ENCODE assay signal across 11 cellular contexts in the genomic region with DNA sequence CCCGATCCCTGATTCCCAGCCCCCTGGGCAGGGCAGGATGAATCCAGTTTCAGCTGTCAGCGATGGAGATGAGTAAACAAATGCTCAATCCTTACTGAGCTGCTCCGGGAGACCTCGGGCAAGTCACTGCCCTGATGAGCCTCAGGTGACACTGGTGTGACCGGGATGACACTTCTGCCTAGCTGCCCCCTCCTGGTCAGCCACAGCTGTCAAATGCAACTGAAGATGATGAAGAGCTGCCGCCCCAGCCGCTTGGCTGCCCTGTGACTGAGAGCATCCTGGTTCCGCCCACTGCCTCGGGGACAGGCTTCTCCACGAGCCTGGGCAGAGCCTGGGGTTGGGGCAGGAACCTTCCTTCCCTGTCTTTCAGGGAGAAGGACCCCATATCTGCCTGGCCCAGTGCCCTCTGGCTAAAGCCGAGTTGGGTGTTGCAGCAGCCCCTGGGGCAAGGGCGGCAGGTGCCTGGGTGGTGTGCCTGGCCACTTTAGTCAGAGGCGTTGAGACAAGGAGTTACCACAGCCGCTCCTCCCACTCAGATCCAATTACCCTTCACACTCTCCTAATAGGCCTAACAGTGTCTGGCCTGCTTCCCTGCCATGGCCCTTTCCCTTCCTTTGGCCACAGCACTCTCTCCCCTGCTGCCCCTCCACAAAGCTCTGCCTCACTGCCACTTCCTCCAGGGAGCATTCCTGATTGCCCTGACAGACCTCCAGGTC. TPM values are rescaled to one million over a fixed set of nuclear protein-coding genes. Genes with fewer than 3 reads are reported as not detected.
DNase-seq lines count a peak whose midpoint lies in the region; ATAC-seq and TF ChIP-seq lines count a peak whose summit lies in the region.
"Had no signal": no experiment of that assay in that cellular context is flagged by ENCODE, and none has a peak within 500 bp of the region (broad histone marks: within the 10 kb centered on the region; RNA-seq: fewer than 3 reads in every experiment).

No MANE protein-coding gene starts in this region.

- peaks cover 2% of the 10 kb centered on the region for H3K27me3 ChIP-seq in NT2/D1 (ENCODE audit: insufficient read depth, insufficient read length)
- H3K27me3 ChIP-seq in CD8-positive, alpha-beta T cell (ENCODE audit: insufficient read depth, low read length) = no peaks in the 10 kb centered on the region

- TF ChIP-seq CTCF in CD8-positive, alpha-beta T cell (IDR thresholded peaks at IDR 0.05) = no peak
- no peak for TF ChIP-seq CTCF in OCI-LY7 (conservative IDR thresholded peaks at IDR 0.05; ENCODE audit: low read length)

- H4K20me1 ChIP-seq in OCI-LY7 (ENCODE audit: insufficient read depth, low read length) = no peaks in the 10 kb centered on the region

- no peaks in the 10 kb centered on the region for H3K9me2 ChIP-seq in OCI-LY7 (ENCODE audit: insufficient read depth, low read length)

- no peaks in the 10 kb centered on the region for H3K9me3 Mint-ChIP-seq in CD8-positive, alpha-beta T cell
- H3K9me3 Mint-ChIP-seq: activated B cell treated with CpG ODN at 0.5 μM for 24 hours had no signal

- H3K27ac ChIP-seq in substantia nigra (ENCODE audit: low read depth, low read length, poor library complexity, severe bottlenecking) (peak overlapping the region; percentile 46), OCI-LY7 (ENCODE audit: low read depth, low read length, poor library complexity, severe bottlenecking) (no peak overlapping the region)
- no peak overlapping the region for H3K27ac ChIP-seq in CD8-positive, alpha-beta T cell (ENCODE audit: low read depth, low read length)

- no peaks in the 10 kb centered on the region for H3K79me2 ChIP-seq in OCI-LY7 (ENCODE audit: insufficient read depth, low read depth, low read length)

- no peaks in the 10 kb centered on the region for H3K36me3 Mint-ChIP-seq in CD8-positive, alpha-beta T cell

- DNase-seq in NCI-H146 treated with DMSO at 0.1 percent for 48 hours (lab: John Stamatoyannopoulos, UW; ENCODE audit: unreplicated experiment) (peak; percentile 2), NCI-H146 (lab: John Stamatoyannopoulos, UW) (no peak), NT2/D1 (ENCODE audit: low read depth, low spot score) (no peak), left ventricle myocardium superior (no peak), substantia nigra (lab: John Stamatoyannopoulos, UW) (no peak), globus pallidus (ENCODE audit: low spot score) (no peak), OCI-LY7 (ENCODE audit: low spot score) (no peak)
- DNase-seq in CD8-positive, alpha-beta T cell = no peak
- DNase-seq: activated B cell treated with CpG ODN at 0.5 μM for 24 hours; NCI-H187 treated with DMSO at 0.1 percent for 48 hours; stimulated activated naive CD4-positive, alpha-beta T cell treated with Interleukin-2 at 50 U/mL for 16 hours had no signal

- H3K4me1 ChIP-seq in NT2/D1 (ENCODE audit: insufficient read depth, insufficient read length) (peaks cover 17% of the 10 kb centered on the region), OCI-LY7 (ENCODE audit: insufficient read depth, low read length, poor library complexity, severe bottlenecking) (peaks cover 19% of the 10 kb centered on the region)
- H3K4me1 ChIP-seq in CD8-positive, alpha-beta T cell (ENCODE audit: insufficient read depth, low read length) = no peaks in the 10 kb centered on the region

- H3K4me1 Mint-ChIP-seq in CD8-positive, alpha-beta T cell (ENCODE audit: low read depth) = no peaks in the 10 kb centered on the region

- POLR2A ChIA-PET in CD8-positive, alpha-beta T cell (lab: Charles Lee) = no interaction called here
- POLR2A ChIA-PET in OCI-LY7 (lab: Charles Lee) = interaction anchor here (0.6 kb wide), 1 partner anchor 35 kb away, joined by 3 read pairs; no protein-coding TSS in a partner anchor

- H3K27me3 Mint-ChIP-seq in CD8-positive, alpha-beta T cell (ENCODE audit: low read depth) = peaks cover 4% of the 10 kb centered on the region
- H3K27me3 Mint-ChIP-seq: activated B cell treated with CpG ODN at 0.5 μM for 24 hours had no signal

- H3K4me3 Mint-ChIP-seq in CD8-positive, alpha-beta T cell = no peak overlapping the region
- H3K4me3 Mint-ChIP-seq: activated B cell treated with CpG ODN at 0.5 μM for 24 hours had no signal

- H3K9me3 ChIP-seq in NT2/D1 (ENCODE audit: insufficient read depth, low read length) = no peaks in the 10 kb centered on the region
- H3K9me3 ChIP-seq in CD8-positive, alpha-beta T cell (ENCODE audit: low read length) = no peaks in the 10 kb centered on the region
- no peaks in the 10 kb centered on the region for H3K9me3 ChIP-seq in OCI-LY7 (ENCODE audit: low read length)

- H3K36me3 ChIP-seq in NT2/D1 (ENCODE audit: insufficient read depth, insufficient read length, low read length) = no peaks in the 10 kb centered on the region
- no peaks in the 10 kb centered on the region for H3K36me3 ChIP-seq in CD8-positive, alpha-beta T cell (ENCODE audit: insufficient read depth, low read length)
- H3K36me3 ChIP-seq in OCI-LY7 (ENCODE audit: insufficient read depth, low read length) = no peaks in the 10 kb centered on the region

- H3K4me3 ChIP-seq in NT2/D1 (ENCODE audit: insufficient read length, low read depth) = no peak overlapping the region
- no peak overlapping the region for H3K4me3 ChIP-seq in CD8-positive, alpha-beta T cell (ENCODE audit: low read depth, low read length)
- H3K4me3 ChIP-seq in OCI-LY7 (ENCODE audit: low read depth, low read length, poor library complexity, severe bottlenecking) = no peak overlapping the region

- BruUV-seq in OCI-LY7 (replicated peaks; lab: Mats Ljungman, UMichigan) = no TSS peak

- H3K4me2 ChIP-seq in OCI-LY7 (ENCODE audit: low read length) = no peak overlapping the region

- no peak overlapping the region for H2AFZ ChIP-seq in OCI-LY7 (ENCODE audit: low read length)

- ATAC-seq in left ventricle myocardium superior = peak; percentile 34
- ATAC-seq in CD8-positive, alpha-beta T cell = no peak

- intact Hi-C loops in left ventricle myocardium superior (cut with micrococcal nuclease) (no loop called here), OCI-LY7 (cut with micrococcal nuclease; ENCODE audit: unreplicated experiment) (loop anchor here (10.0 kb wide), 2 partner anchors 225 to 235 kb away; partner anchors contain the start of genes PSME3IP1 and RSPRY1)
- intact Hi-C loops in CD8-positive, alpha-beta T cell (cut with DNase I, micrococcal nuclease) = loop anchor here in 1 of 2 experiments (10.0 kb wide), 1 partner anchor 325 kb away; no protein-coding TSS in a partner anchor

- H3K27ac Mint-ChIP-seq in CD8-positive, alpha-beta T cell = no peak overlapping the region

- CTCF ChIA-PET in CD8-positive, alpha-beta T cell (lab: Charles Lee) = interaction anchor here (0.8 to 1.4 kb wide), 2 partner anchors 9 to 109 kb away, joined by 3 read pairs; no protein-coding TSS in a partner anchor
- CTCF ChIA-PET in OCI-LY7 (lab: Charles Lee; ENCODE audit: unreplicated experiment) = no interaction called here

- H3K9ac ChIP-seq in NT2/D1 (ENCODE audit: insufficient read length, low read depth) = peak overlapping the region; percentile 24

RNA-seq across cellular contexts. Expression of gene CCL17, which starts 5.5 kb away (rescaled TPM):
- total RNA-seq in left ventricle myocardium superior = not detected
- not detected for total RNA-seq in CD8-positive, alpha-beta T cell
- not detected in 2 replicates for total RNA-seq in OCI-LY7 (2014; rRNA removed; shearing (Covaris generic))
- not detected in 2 replicates for total RNA-seq in OCI-LY7 (2022)

RNA-seq across cellular contexts. Expression of gene CIAPIN1, which starts 37.2 kb away (rescaled TPM):
- total RNA-seq in left ventricle myocardium superior (52.2 TPM), OCI-LY7 (2022) (56.2 and 58.9 TPM in 2 replicates)
- 10 to 100 TPM; 28.6 to 29.7 TPM for total RNA-seq in CD8-positive, alpha-beta T cell
- total RNA-seq in OCI-LY7 (2014; rRNA removed; shearing (Covaris generic)) = 47.7 and 72.1 TPM in 2 replicates

RNA-seq across cellular contexts. Expression of gene COQ9, which starts 37.3 kb away (rescaled TPM):
- 205 TPM for total RNA-seq in left ventricle myocardium superior
- 10 to 100 TPM in 1 of 2 experiments, 1 to 10 TPM in 1; 8.1 to 11.7 TPM for total RNA-seq in CD8-positive, alpha-beta T cell
- total RNA-seq in OCI-LY7 (2014; rRNA removed; shearing (Covaris generic)) = 30.5 and 31.3 TPM in 2 replicates
- total RNA-seq in OCI-LY7 (2022) = 43.9 and 45.2 TPM in 2 replicates

RNA-seq across cellular contexts. Expression of gene CX3CL1, which starts 37.7 kb away (rescaled TPM):
- total RNA-seq in left ventricle myocardium superior = 11.7 TPM
- not detected for total RNA-seq in CD8-positive, alpha-beta T cell
- not detected in 2 replicates for total RNA-seq in OCI-LY7 (2014; rRNA removed; shearing (Covaris generic))
- total RNA-seq in OCI-LY7 (2022) = not detected in 2 replicates

RNA-seq across cellular contexts. Expression of gene CCL22, which starts 51.4 kb away (rescaled TPM):
- total RNA-seq in left ventricle myocardium superior = not detected
- not detected for total RNA-seq in CD8-positive, alpha-beta T cell
- not detected in 2 replicates for total RNA-seq in OCI-LY7 (2014; rRNA removed; shearing (Covaris generic))
- total RNA-seq in OCI-LY7 (2022) = not detected in 2 replicates
